In the genomic region with DNA sequence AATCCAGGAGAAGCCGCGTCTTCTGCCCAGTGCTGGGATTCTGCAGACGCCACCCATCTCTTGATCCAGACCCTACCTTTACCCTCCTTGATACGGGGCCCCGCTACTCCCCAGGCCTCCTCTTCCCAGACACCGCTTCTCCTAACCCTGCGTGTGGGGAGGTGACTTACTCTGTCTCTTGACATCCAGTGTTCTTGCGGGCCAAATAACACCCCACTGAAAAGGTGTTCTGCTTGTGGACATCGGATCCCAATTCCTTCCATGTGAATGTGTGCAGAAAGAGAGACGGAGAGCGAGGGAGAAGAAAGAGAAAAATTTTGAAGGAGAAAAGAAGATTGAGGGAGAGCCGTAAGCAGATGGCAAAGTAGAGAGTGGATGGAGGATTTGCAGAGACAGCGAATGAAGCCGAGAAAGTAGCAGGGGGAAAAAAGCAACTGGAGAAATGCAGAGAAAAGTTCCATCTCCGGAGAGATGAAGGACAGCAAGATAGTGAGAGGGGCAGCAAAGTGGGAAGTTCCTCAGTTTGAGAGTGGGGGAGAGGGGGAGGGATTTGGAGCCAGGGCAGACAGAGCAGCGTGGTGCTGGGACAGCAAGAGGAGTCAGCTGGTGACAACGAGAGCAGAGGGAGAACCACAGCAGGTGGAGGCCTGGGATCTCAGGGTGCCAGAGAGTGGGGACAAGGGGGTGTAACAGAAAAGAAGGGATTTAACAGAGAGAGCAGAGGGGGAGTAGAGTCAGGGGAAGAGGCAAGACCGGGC, we compare ENCODE assay signal across 8 cellular contexts. TPM values are rescaled to one million over a fixed set of nuclear protein-coding genes. Genes with fewer than 3 reads are reported as not detected.
DNase-seq lines count a peak whose midpoint lies in the region; ATAC-seq, FAIRE-seq and TF ChIP-seq lines count a peak whose summit lies in the region.

No MANE protein-coding gene starts in this region.

- DNase-seq in HL-60 (ENCODE audit: low read depth in 1 of 2, low spot score in 1 of 2): peak in 1 of 2 experiments; percentile 49
- DNase-seq in astrocyte (ENCODE audit: low read depth): no peak
- DNase-seq in thyroid gland: no peak
- no peak for DNase-seq in NAMALWA (ENCODE audit: low spot score)
- no peak for DNase-seq in H54 (ENCODE audit: insufficient read length, low spot score)

- H3K9me3 Mint-ChIP-seq in astrocyte (ENCODE audit: unreplicated experiment): peaks cover 17% of the 10 kb centered on the region

- peaks cover 20% of the 10 kb centered on the region for H3K9me3 ChIP-seq in astrocyte (ENCODE audit: insufficient read depth, low read depth, low read length)
- peaks cover 9 to 29% (median 20%) of the 10 kb centered on the region in 4 donors for H3K9me3 ChIP-seq in liver (ENCODE audit: control insufficient read depth in 4 of 4, low read length in 3 of 4)
- no peaks in the 10 kb centered on the region for H3K9me3 ChIP-seq in thyroid gland

- peak overlapping the region; percentile 85 for H2AFZ ChIP-seq in astrocyte (ENCODE audit: low read depth, low read length)

- H3K27me3 Mint-ChIP-seq in astrocyte (ENCODE audit: low read depth, unreplicated experiment): no peaks in the 10 kb centered on the region

- peaks cover 33% of the 10 kb centered on the region for H3K36me3 Mint-ChIP-seq in astrocyte (ENCODE audit: low read depth, unreplicated experiment)

- WGBS in liver: 23% methylated on average over 18 of the region's 18 CpGs
- WGBS in thyroid gland, 2 donors: 15 to 17% methylated on average over 18 of the region's 18 CpGs

- peak overlapping the region; percentile 96 for H3K4me3 Mint-ChIP-seq in astrocyte (ENCODE audit: unreplicated experiment)

- H3K27ac ChIP-seq in HL-60 (replicated peaks) (peak overlapping the region; percentile 97), astrocyte (ENCODE audit: low read depth, low read length) (peak overlapping the region; percentile 84), liver (ENCODE audit: low read depth in 1 of 2, low read length in 2 of 2) (peak overlapping the region; percentile 76 to 80), thyroid gland (peak overlapping the region; percentile 83 to 88 (median 84))

- intact Hi-C loops in thyroid gland (cut with DNase I): no loop called here

- H3K79me2 ChIP-seq in astrocyte (ENCODE audit: insufficient read depth, low read length): peaks cover 6% of the 10 kb centered on the region

- H4K20me1 ChIP-seq in astrocyte (ENCODE audit: insufficient read depth, low read length): no peaks in the 10 kb centered on the region

- H3K36me3 ChIP-seq in astrocyte (ENCODE audit: insufficient read depth, low read length) (peaks cover 12% of the 10 kb centered on the region), liver (ENCODE audit: control insufficient read depth in 4 of 4, insufficient read depth in 3 of 4, low read depth in 1 of 4, low read length in 3 of 4) (peaks cover 11 to 36% (median 32%) of the 10 kb centered on the region in 4 donors), thyroid gland (peaks cover 7 to 21% of the 10 kb centered on the region in 2 donors)

- no peak for TF ChIP-seq RAD21 in liver (IDR thresholded peaks at IDR 0.05)

- ATAC-seq in GM18511 (IDR thresholded peaks at IDR 0.05; ENCODE audit: unreplicated experiment) (peak; percentile 40), HG02798 (IDR thresholded peaks at IDR 0.05; ENCODE audit: poor library complexity, unreplicated experiment) (no peak)

- H3K4me1 Mint-ChIP-seq in astrocyte (ENCODE audit: low read depth, unreplicated experiment): peaks cover 7% of the 10 kb centered on the region

- H3K27ac Mint-ChIP-seq in astrocyte (ENCODE audit: unreplicated experiment): peak overlapping the region; percentile 93

- TF ChIP-seq CTCF in HL-60 (IDR thresholded peaks at IDR 0.05; ENCODE audit: insufficient read depth, low read length): no peak
- no peak for TF ChIP-seq CTCF in astrocyte (IDR thresholded peaks at IDR 0.05; ENCODE audit: insufficient read depth, low read depth, low read length)
- TF ChIP-seq CTCF in liver (IDR thresholded peaks at IDR 0.05; ENCODE audit: low read depth, low read length, missing input control): no peak
- no peak for TF ChIP-seq CTCF in thyroid gland (IDR thresholded peaks at IDR 0.05)

- TF ChIP-seq POLR2A in thyroid gland (IDR thresholded peaks at IDR 0.05) (no peak), H54 (IDR thresholded peaks at IDR 0.05; ENCODE audit: low read depth, low read length) (no peak)

- peak overlapping the region; percentile 96 for H3K9ac ChIP-seq in astrocyte (ENCODE audit: low read length)
- H3K9ac ChIP-seq in liver (ENCODE audit: low read depth in 1 of 2, low read length in 2 of 2): peak overlapping the region; percentile 47 to 90

- peak overlapping the region; percentile 92 for H3K4me2 ChIP-seq in astrocyte (ENCODE audit: low read length)

- H3K27me3 ChIP-seq in HL-60 (ENCODE audit: insufficient read depth, poor library complexity, severe bottlenecking): no peaks in the 10 kb centered on the region
- no peaks in the 10 kb centered on the region for H3K27me3 ChIP-seq in astrocyte (ENCODE audit: insufficient read depth, low read length)
- no peaks in the 10 kb centered on the region for H3K27me3 ChIP-seq in liver (ENCODE audit: control insufficient read depth in 4 of 4, insufficient read depth in 4 of 4, low read length in 3 of 4)
- H3K27me3 ChIP-seq in thyroid gland: no peaks in the 10 kb centered on the region

- FAIRE-seq in astrocyte (lab: Jason Lieb, UNC) (no peak), H54 (lab: Jason Lieb, UNC) (no peak)

- H3K4me3 ChIP-seq in HL-60 (replicated peaks; ENCODE audit: insufficient read depth, low read length): peak overlapping the region; percentile 83
- H3K4me3 ChIP-seq in astrocyte (ENCODE audit: insufficient read depth, low read depth, low read length): peak overlapping the region; percentile 91
- peak overlapping the region; percentile 87 to 94 (median 90) for H3K4me3 ChIP-seq in liver (ENCODE audit: low read depth in 1 of 3, low read length in 3 of 3)
- peak overlapping the region; percentile 38 to 99 (median 85) for H3K4me3 ChIP-seq in thyroid gland (replicated peaks in 1 of 3)

- no peaks in the 10 kb centered on the region for H3K4me1 ChIP-seq in astrocyte (ENCODE audit: insufficient read depth, low read length)
- peaks cover 2 to 16% (median 8%) of the 10 kb centered on the region in 4 donors for H3K4me1 ChIP-seq in liver (ENCODE audit: control insufficient read depth in 4 of 4, insufficient read depth in 4 of 4, low read length in 3 of 4)
- peaks cover 6 to 18% of the 10 kb centered on the region in 2 donors for H3K4me1 ChIP-seq in thyroid gland

TF ChIP-seq in liver, 16 proteins besides CTCF, POLR2A, EP300 and RAD21 (continues in another document):
- TF ChIP-seq EGR1 (IDR thresholded peaks at IDR 0.05; ENCODE audit: low read depth in 2 of 2): no peak
- TF ChIP-seq TAF1 (conservative IDR thresholded peaks at IDR 0.05): no peak
- no peak for TF ChIP-seq ZBTB33 (IDR thresholded peaks at IDR 0.05)
- TF ChIP-seq GABPA (IDR thresholded peaks at IDR 0.05 in 1 of 2, conservative IDR thresholded peaks at IDR 0.05 in 1 of 2): no peak
- TF ChIP-seq, protein P1, sequence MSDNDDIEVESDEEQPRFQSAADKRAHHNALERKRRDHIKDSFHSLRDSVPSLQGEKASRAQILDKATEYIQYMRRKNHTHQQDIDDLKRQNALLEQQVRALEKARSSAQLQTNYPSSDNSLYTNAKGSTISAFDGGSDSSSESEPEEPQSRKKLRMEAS (IDR thresholded peaks at IDR 0.05): no peak
- no peak for TF ChIP-seq YY1 (IDR thresholded peaks at IDR 0.05)
- TF ChIP-seq REST (IDR thresholded peaks at IDR 0.05): no peak

RNA-seq across cellular contexts. Expression of gene ZNF480, which starts 0.8 kb away (rescaled TPM):
- total RNA-seq in astrocyte (8.8 and 12.6 TPM in 2 replicates), liver (1 to 10 TPM; 3.4 to 3.5 TPM), thyroid gland (10 to 100 TPM; 12.6 to 14.4 (median 12.8) TPM)
- polyA plus RNA-seq in liver: 1 to 10 TPM; 1.8 to 7.3 TPM

RNA-seq across cellular contexts. Expression of gene ZNF766, which starts 28.4 kb away (rescaled TPM):
- total RNA-seq in astrocyte (13.2 and 16.5 TPM in 2 replicates), liver (1 to 10 TPM; 4.0 to 4.9 TPM), thyroid gland (10 to 100 TPM; 13.2 to 26.5 (median 16.1) TPM)
- polyA plus RNA-seq in liver: 1 to 10 TPM; 1.6 to 3.5 TPM

RNA-seq across cellular contexts. Expression of gene ZNF610, which starts 38.3 kb away (rescaled TPM):
- total RNA-seq in astrocyte (5.7 and 5.8 TPM in 2 replicates), liver (under 1 TPM; 0.08 to 0.89 TPM), thyroid gland (10 to 100 TPM in 1 of 4 donors, 1 to 10 TPM in 3; 4.3 to 10.6 (median 7.1) TPM)
- polyA plus RNA-seq in liver: under 1 TPM; 0.21 to 0.25 TPM
